ENCODE assay signal across 15 cellular contexts in the genomic region with DNA sequence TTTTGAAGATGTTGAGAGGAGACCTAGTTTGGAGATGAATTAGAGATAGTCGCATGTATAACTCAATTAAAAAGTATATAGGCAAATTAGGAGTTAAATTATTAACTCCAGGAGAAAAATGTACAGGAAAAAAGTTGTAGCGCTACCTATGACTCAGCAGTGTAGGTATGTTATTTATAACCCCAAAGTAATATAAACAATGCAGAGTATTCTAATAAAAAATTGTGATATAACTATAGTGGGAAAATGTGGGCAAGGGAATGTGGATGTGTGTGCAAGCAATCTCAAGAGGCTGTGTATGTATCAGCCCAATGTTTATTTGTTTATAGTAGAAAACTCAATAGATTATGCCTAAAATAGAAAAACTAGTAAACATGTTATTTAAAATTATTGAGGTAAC.
DNase-seq lines count a peak whose midpoint lies in the region; ATAC-seq, FAIRE-seq and TF ChIP-seq lines count a peak whose summit lies in the region.
"Had no signal": no experiment of that assay in that cellular context is flagged by ENCODE, and none has a peak within 500 bp of the region (broad histone marks: within the 10 kb centered on the region; RNA-seq: fewer than 3 reads in every experiment).

No MANE protein-coding gene starts in this region.

- WGBS in GM23248 (ENCODE audit: low coverage in 1 of 2, low lambda C conversion rate in 2 of 2, missing lambda C conversion rate in 2 of 2), 2 experiments = 26 to 42% methylated on average over 2 of the region's 2 CpGs

- H3K4me1 ChIP-seq in GM23248 (ENCODE audit: insufficient read depth) (peaks cover 11% of the 10 kb centered on the region), keratinocyte (ENCODE audit: control insufficient read depth, extremely low read depth, insufficient read depth, low read length) (peaks cover 17% of the 10 kb centered on the region), MM.1S (ENCODE audit: low read length) (no peaks in the 10 kb centered on the region)
- H3K4me1 ChIP-seq: BE2C had no signal

- H3K79me2 ChIP-seq in GM23248 (ENCODE audit: insufficient read depth) (no peaks in the 10 kb centered on the region), keratinocyte (ENCODE audit: control insufficient read depth, insufficient read depth, low read length) (no peaks in the 10 kb centered on the region), MM.1S (ENCODE audit: low read length) (no peaks in the 10 kb centered on the region)

- H3F3A ChIP-seq in GM23248 (ENCODE audit: insufficient read depth) (peaks cover 3% of the 10 kb centered on the region; the same call in 1 of the 2 replicates), MM.1S (ENCODE audit: insufficient read depth, low read length) (no peaks in the 10 kb centered on the region)

- H3K27me3 ChIP-seq in GM23248 (replicated peaks; ENCODE audit: insufficient read depth) = no peaks in the 10 kb centered on the region
- no peaks in the 10 kb centered on the region for H3K27me3 ChIP-seq in keratinocyte (ENCODE audit: control insufficient read depth, extremely low read depth, insufficient read depth, low read length)
- H3K27me3 ChIP-seq in MM.1S (replicated peaks; ENCODE audit: insufficient read depth, low read length) = no peaks in the 10 kb centered on the region
- H3K27me3 ChIP-seq: BE2C had no signal

- CTCF ChIA-PET in RWPE1 (lab: Yijun Ruan, JAX) = no interaction called here

- H3K4me3 ChIP-seq in GM23248 (no peak overlapping the region), fibroblast of mammary gland (ENCODE audit: control insufficient read depth, low read depth, low read length) (no peak overlapping the region), keratinocyte (ENCODE audit: control insufficient read depth in 2 of 3, extremely low read depth in 1 of 3, insufficient read depth in 2 of 3, low read depth in 1 of 3, low read length in 3 of 3) (peak overlapping the region in 1 of 3 experiments; percentile 30), MM.1S (ENCODE audit: low read length) (no peak overlapping the region)

- H3K36me3 ChIP-seq in GM23248 (ENCODE audit: low read depth) = no peaks in the 10 kb centered on the region
- no peaks in the 10 kb centered on the region for H3K36me3 ChIP-seq in keratinocyte (ENCODE audit: control insufficient read depth in 2 of 2, extremely low read depth in 1 of 2, insufficient read depth in 2 of 2, low read length in 2 of 2)
- H3K36me3 ChIP-seq in MM.1S (replicated peaks; ENCODE audit: insufficient read depth, low read length) = no peaks in the 10 kb centered on the region
- H3K36me3 ChIP-seq: BE2C had no signal

- H3K9me1 ChIP-seq in keratinocyte (ENCODE audit: control insufficient read depth, extremely low read depth, insufficient read depth, low read length) = no peaks in the 10 kb centered on the region

- H2AFZ ChIP-seq in GM23248 (no peak overlapping the region), keratinocyte (ENCODE audit: control insufficient read depth, low read length) (peak overlapping the region; percentile 32), MM.1S (ENCODE audit: low read length) (no peak overlapping the region)

- TF ChIP-seq CTCF in RWPE1 (conservative IDR thresholded peaks at IDR 0.05; ENCODE audit: low read depth) = no peak
- no peak for TF ChIP-seq CTCF in fibroblast of mammary gland (conservative IDR thresholded peaks at IDR 0.05; ENCODE audit: control insufficient read depth, insufficient read depth, low read depth, low read length)
- no peak for TF ChIP-seq CTCF in keratinocyte (optimal IDR thresholded peaks at IDR 0.05 in 1 of 3, IDR thresholded peaks at IDR 0.05 in 1 of 3, conservative IDR thresholded peaks at IDR 0.05 in 1 of 3; ENCODE audit: extremely low read depth in 1 of 3, insufficient read depth in 2 of 3, low read length in 3 of 3)
- no peak for TF ChIP-seq CTCF in MM.1S (IDR thresholded peaks at IDR 0.05; ENCODE audit: low read length)

- no peak for ATAC-seq in HG02884 (IDR thresholded peaks at IDR 0.05; ENCODE audit: unreplicated experiment)
- no peak for ATAC-seq in HG03280 (IDR thresholded peaks at IDR 0.05; ENCODE audit: unreplicated experiment)

- no peak overlapping the region for H3K4me2 ChIP-seq in GM23248 (ENCODE audit: unreplicated experiment)
- H3K4me2 ChIP-seq in keratinocyte (ENCODE audit: control insufficient read depth, extremely low read depth, insufficient read depth, low read depth, low read length) = peak overlapping the region; percentile 69
- H3K4me2 ChIP-seq in MM.1S (ENCODE audit: low read depth, low read length) = no peak overlapping the region

- POLR2A ChIA-PET in RWPE1 (lab: Yijun Ruan, JAX; ENCODE audit: low non-redundant PET) = no interaction called here

- H3K9me3 ChIP-seq in GM23248 (ENCODE audit: low read depth) (no peaks in the 10 kb centered on the region), keratinocyte (ENCODE audit: control insufficient read depth, low read depth, low read length) (no peaks in the 10 kb centered on the region), MM.1S (replicated peaks; ENCODE audit: insufficient read depth, low read length) (no peaks in the 10 kb centered on the region)
- H3K9me3 ChIP-seq: BE2C had no signal

- DNase-seq in GM23248 (peak; percentile 18), RWPE1 (ENCODE audit: low spot score) (peak; percentile 66), fibroblast of mammary gland (ENCODE audit: low read depth) (peak; percentile 10), keratinocyte (ENCODE audit: low read depth, low spot score) (no peak), MM.1S (no peak)
- DNase-seq: BE2C; CD4-positive, alpha-beta memory T cell; COR-L47; DMS53; HCEC 1CT; HFFc6 had no signal

- peak; percentile 48 for FAIRE-seq in keratinocyte (lab: Jason Lieb, UNC)
- FAIRE-seq: A204.1 had no signal

- H4K20me1 ChIP-seq in GM23248 (ENCODE audit: insufficient read depth) (no peaks in the 10 kb centered on the region), keratinocyte (ENCODE audit: control insufficient read depth, extremely low read depth, insufficient read depth, low read length) (no peaks in the 10 kb centered on the region), MM.1S (ENCODE audit: insufficient read depth, low read length) (no peaks in the 10 kb centered on the region)

- in situ Hi-C loops in GM23248 (cut with MboI) = no loop called here

- H3K9me2 ChIP-seq in GM23248 (ENCODE audit: insufficient read depth) (no peaks in the 10 kb centered on the region), MM.1S (replicated peaks; ENCODE audit: insufficient read depth, low read length) (no peaks in the 10 kb centered on the region)

- H3K27ac ChIP-seq in GM23248 (no peak overlapping the region), RWPE1 (no peak overlapping the region), keratinocyte (ENCODE audit: control insufficient read depth, insufficient read depth, low read length) (no peak overlapping the region), MM.1S (ENCODE audit: low read length) (no peak overlapping the region)
- H3K27ac ChIP-seq: C4-2B had no signal

- dilution Hi-C loops in keratinocyte (cut with MboI; ENCODE audit: extremely low pct_ligation_motif_present, low sequenced_read_pairs) = no loop called here

- H3K9ac ChIP-seq in GM23248 (no peak overlapping the region), keratinocyte (ENCODE audit: control insufficient read depth, extremely low read depth, insufficient read depth, low read length) (no peak overlapping the region), MM.1S (ENCODE audit: low read length) (no peak overlapping the region)

Comparison
In these comparisons a context has a peak if more than half of its experiments do, and no peak if none do; other contexts are left out.
1. DNase-seq: peak in GM23248 (single experiment), RWPE1 (single experiment) and fibroblast of mammary gland (single experiment); none in keratinocyte (single experiment) and MM.1S (single experiment).